8 cellular contexts compared by ENCODE assay signal in the genomic region with DNA sequence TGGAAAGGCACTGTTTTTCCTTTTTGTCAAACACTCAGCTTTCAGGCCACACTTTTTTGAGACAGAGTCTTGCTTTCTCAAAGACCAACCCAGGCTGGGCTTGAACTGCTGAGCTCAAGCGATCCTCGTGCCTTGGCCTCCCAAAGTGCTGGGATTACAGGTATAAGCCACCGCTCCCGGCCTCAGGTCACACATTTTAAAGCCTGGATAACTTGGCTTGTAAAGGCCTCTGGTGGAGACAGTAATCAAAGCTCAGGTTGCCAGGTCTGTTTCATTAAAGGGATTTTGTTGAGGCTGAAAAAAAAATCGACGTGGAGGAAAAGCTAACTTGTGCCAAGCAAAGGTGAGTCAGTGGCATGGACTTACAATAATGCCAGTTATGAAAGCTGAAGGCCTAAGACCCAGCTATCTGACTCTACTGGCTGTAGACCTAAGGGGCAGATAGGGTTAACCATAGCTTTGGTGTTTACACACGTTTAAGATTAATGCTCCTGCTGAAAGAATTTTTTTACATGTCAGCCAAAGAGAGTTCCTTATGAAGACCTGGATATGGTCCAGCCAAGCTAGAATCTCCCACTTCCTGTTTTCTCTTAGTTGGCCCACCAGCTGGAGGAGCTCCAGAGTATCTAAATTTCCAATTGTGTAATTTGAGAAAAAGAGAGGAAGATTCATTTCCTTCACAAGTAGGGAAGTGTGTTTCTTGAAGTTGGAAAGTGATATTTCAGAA. TPM values are rescaled to one million over a fixed set of nuclear protein-coding genes. Genes with fewer than 3 reads are reported as not detected.
DNase-seq lines count a peak whose midpoint lies in the region; ATAC-seq and TF ChIP-seq lines count a peak whose summit lies in the region.

No MANE protein-coding gene starts in this region.

- H3K27ac ChIP-seq in ovary, result peak overlapping the region; percentile 88 to 99

- intact Hi-C loops in activated B cell treated with CpG ODN at 0.5 μM for 24 hours (cut with micrococcal nuclease), result loop anchor here (1.0 to 2.0 kb wide), 5 partner anchors 40 to 493 kb away; a partner anchor contains a TSS
- intact Hi-C loops in ovary (cut with DNase I), result loop anchor here in 2 of 4 donors (1.0 to 5.0 kb wide), 2 partner anchors 143 to 150 kb away; a partner anchor contains a TSS
- intact Hi-C loops in posterior vena cava (cut with DNase I), result loop anchor here (10.0 kb wide), 2 partner anchors 147 to 157 kb away; a partner anchor contains a TSS

- H3K4me1 Mint-ChIP-seq in activated B cell treated with CpG ODN at 0.5 μM for 24 hours, result peaks cover 20% of the 10 kb centered on the region

- H3K27me3 Mint-ChIP-seq in activated B cell treated with CpG ODN at 0.5 μM for 24 hours, result no peaks in the 10 kb centered on the region

- no peaks in the 10 kb centered on the region for H3K27me3 ChIP-seq in ovary

- no peak overlapping the region for H3K4me3 Mint-ChIP-seq in activated B cell treated with CpG ODN at 0.5 μM for 24 hours

- DNase-seq in stimulated activated CD4-positive, alpha-beta T cell treated with anti-CD3 and anti-CD28 coated beads, Interleukin-4, amount 100 ng/mL, for 24 hours, result peak; percentile 6
- no peak for DNase-seq in stimulated activated CD4-positive, alpha-beta T cell treated with anti-CD3 and anti-CD28 coated beads, Interleukin-12 subunit alpha, Interleukin-12 subunit beta, amount 100 ng/mL, for 4 hours
- DNase-seq in NCI-H146 treated with DMSO at 0.1 percent for 48 hours (lab: John Stamatoyannopoulos, UW; ENCODE audit: unreplicated experiment) (peak; percentile 13), activated B cell treated with CpG ODN at 0.5 μM for 24 hours (peak; percentile 18), fibroblast of villous mesenchyme (ENCODE audit: low read depth) (peak; percentile 95), ovary (peak; percentile 38 to 68 (median 56)), posterior vena cava (ENCODE audit: low spot score) (no peak), GM13976 (ENCODE audit: low spot score) (no peak)

- POLR2A ChIA-PET in activated B cell treated with CpG ODN at 0.5 μM for 24 hours (lab: Charles Lee), result interaction anchor here (0.6 to 2.2 kb wide), 23 partner anchors 11 to 989 kb away, joined by 3 to 73 read pairs (median 7); a partner anchor contains a TSS

- no peak for TF ChIP-seq POLR2A in ovary (IDR thresholded peaks at IDR 0.05)

- in situ Hi-C loops in GM13976 (cut with MboI; ENCODE audit: low sequenced_read_pairs, unreplicated experiment), result no loop called here

- peaks cover 10% of the 10 kb centered on the region for H3K4me1 ChIP-seq in ovary (ENCODE audit: insufficient read depth)

- WGBS in ovary, 3 donors, result 0 to 5% (median 3%) methylated on average over 7 of the region's 7 CpGs

- H3K4me3 ChIP-seq in fibroblast of villous mesenchyme (ENCODE audit: low read depth, low read length), result peak overlapping the region; percentile 74
- H3K4me3 ChIP-seq in ovary, result peak overlapping the region; percentile 85

- no peaks in the 10 kb centered on the region for H3K9me3 ChIP-seq in ovary

- H3K36me3 ChIP-seq in ovary, result no peaks in the 10 kb centered on the region

- no peak overlapping the region for H3K27ac Mint-ChIP-seq in activated B cell treated with CpG ODN at 0.5 μM for 24 hours

- CTCF ChIA-PET in activated B cell treated with CpG ODN at 0.5 μM for 24 hours (lab: Charles Lee), result interaction anchor here (0.7 to 1.8 kb wide), 8 partner anchors 40 to 327 kb away, joined by 3 to 7 read pairs (median 4); a partner anchor contains a TSS

- no peak for TF ChIP-seq EP300 in ovary (IDR thresholded peaks at IDR 0.05)

- TF ChIP-seq CTCF in activated B cell treated with CpG ODN at 0.5 μM for 24 hours (IDR thresholded peaks at IDR 0.05), result no peak
- peak; percentile 38 for TF ChIP-seq CTCF in fibroblast of villous mesenchyme (IDR thresholded peaks at IDR 0.05; ENCODE audit: insufficient read depth, low read depth, low read length)
- TF ChIP-seq CTCF in ovary (IDR thresholded peaks at IDR 0.05), result no peak
- no peak for TF ChIP-seq CTCF in GM13976 (IDR thresholded peaks at IDR 0.05; ENCODE audit: borderline replicate concordance, control extremely low read depth, extremely low read depth, insufficient read depth, missing control alignments)

- H3K9me3 Mint-ChIP-seq in activated B cell treated with CpG ODN at 0.5 μM for 24 hours, result no peaks in the 10 kb centered on the region

- peaks cover 25% of the 10 kb centered on the region for H3K36me3 Mint-ChIP-seq in activated B cell treated with CpG ODN at 0.5 μM for 24 hours (ENCODE audit: low read depth)

- ATAC-seq in activated B cell treated with CpG ODN at 0.5 μM for 24 hours (ENCODE audit: low read depth), result no peak

RNA-seq across cellular contexts. Expression of a gene that starts 0.9 kb away (rescaled TPM):
- 42.2 and 44.8 TPM in 2 replicates for total RNA-seq in activated B cell treated with CpG ODN at 0.5 μM for 24 hours
- total RNA-seq in fibroblast of villous mesenchyme, result 79.9 and 135 TPM in 2 replicates
- total RNA-seq in ovary, result 10 to 100 TPM; 58.2 to 89.1 (median 78.6) TPM
- 100 to 1,000 TPM in 1 of 2 donors, 10 to 100 TPM in 1; 60.3 to 124 TPM for polyA plus RNA-seq in ovary
- 10 to 100 TPM; 64.7 to 69.1 TPM for total RNA-seq in posterior vena cava

RNA-seq across cellular contexts. Expression of a gene that starts 39.8 kb away (rescaled TPM):
- total RNA-seq in activated B cell treated with CpG ODN at 0.5 μM for 24 hours (46.0 and 68.0 TPM in 2 replicates), fibroblast of villous mesenchyme (11.0 and 11.7 TPM in 2 replicates), ovary (10 to 100 TPM in 5 of 7 donors, 1 to 10 TPM in 2; 1.5 to 23.4 (median 15.0) TPM), posterior vena cava (10 to 100 TPM; 18.4 to 19.9 TPM)
- polyA plus RNA-seq in ovary, result 10 to 100 TPM in 1 of 2 donors, 1 to 10 TPM in 1; 5.6 to 11.4 TPM

RNA-seq across cellular contexts. Expression of a gene that starts 46.8 kb away (rescaled TPM):
- total RNA-seq in activated B cell treated with CpG ODN at 0.5 μM for 24 hours (11.9 and 13.3 TPM in 2 replicates), fibroblast of villous mesenchyme (11.9 and 16.8 TPM in 2 replicates), ovary (1 to 10 TPM; 2.5 to 5.4 (median 4.9) TPM), posterior vena cava (1 to 10 TPM; 4.6 to 5.9 TPM)
- polyA plus RNA-seq in ovary, result 1 to 10 TPM; 1.9 to 4.5 TPM

RNA-seq across cellular contexts. Expression of a gene that starts 56.5 kb away (rescaled TPM):
- 0.73 TPM in 1 of 2 replicates, not detected in the other for total RNA-seq in activated B cell treated with CpG ODN at 0.5 μM for 24 hours
- not detected in 2 replicates for total RNA-seq in fibroblast of villous mesenchyme
- under 1 TPM in 4 of 7 donors, not detected in 3; 0.27 to 0.57 (median 0.34) TPM for total RNA-seq in ovary
- under 1 TPM in 1 of 2 donors, not detected in 1; 0.12 TPM for polyA plus RNA-seq in ovary
- total RNA-seq in posterior vena cava, result not detected

Comparison
In these comparisons a context has a peak if more than half of its experiments do, and no peak if none do; other contexts are left out.
1. DNase-seq: peak in stimulated activated CD4-positive, alpha-beta T cell treated with anti-CD3 and anti-CD28 coated beads, Interleukin-4, amount 100 ng/mL, for 24 hours (single experiment), NCI-H146 treated with DMSO at 0.1 percent for 48 hours (single experiment), activated B cell treated with CpG ODN at 0.5 μM for 24 hours (single experiment), fibroblast of villous mesenchyme (single experiment) and ovary (5 of 5); none in stimulated activated CD4-positive, alpha-beta T cell treated with anti-CD3 and anti-CD28 coated beads, Interleukin-12 subunit alpha, Interleukin-12 subunit beta, amount 100 ng/mL, for 4 hours (single experiment), posterior vena cava (single experiment) and GM13976 (single experiment).